Comparison of ENCODE assay signal across 8 cellular contexts in genomic region chr15:31867536-31868442, GRCh38. TPM values are rescaled to one million over a fixed set of nuclear protein-coding genes. Genes with fewer than 3 reads are reported as not detected.
DNase-seq lines count a peak whose midpoint lies in the region; TF ChIP-seq lines count a peak whose summit lies in the region.

No MANE protein-coding gene starts in this region.

- H3K9me3 Mint-ChIP-seq in progenitor cell of endocrine pancreas (ENCODE audit: low read depth), result peaks cover 6% of the 10 kb centered on the region

- H3K36me3 Mint-ChIP-seq in progenitor cell of endocrine pancreas (ENCODE audit: insufficient read depth), result no peaks in the 10 kb centered on the region

- DNase-seq in DMS153 treated with DMSO at 0.1 percent for 48 hours (lab: John Stamatoyannopoulos, UW; ENCODE audit: unreplicated experiment), result peak; percentile 2
- DNase-seq in KBM-7, result peak; percentile 51
- DNase-seq in RPMI8226, result peak; percentile 45
- DNase-seq in activated gamma-delta T cell treated with anti-CD3 and anti-CD28 coated beads, Interleukin-2, amount 50 U/mL, for 16 hours (ENCODE audit: low read depth), result peak; percentile 38
- DNase-seq in glomerular visceral epithelial cell (ENCODE audit: extremely low spot score), result peak; percentile 40
- DNase-seq in progenitor cell of endocrine pancreas (ENCODE audit: low spot score, unreplicated experiment), result peak; percentile 55
- no peak for DNase-seq in amniotic stem cell (lab: John Stamatoyannopoulos, UW)
- DNase-seq in middle frontal gyrus (ENCODE audit: extremely low spot score, low spot score), result no peak

- H3K27ac Mint-ChIP-seq in progenitor cell of endocrine pancreas, result no peak overlapping the region

- peaks cover 14% of the 10 kb centered on the region for H3K27me3 Mint-ChIP-seq in progenitor cell of endocrine pancreas

- H3K4me3 Mint-ChIP-seq in progenitor cell of endocrine pancreas (ENCODE audit: low read depth), result peak overlapping the region; percentile 54

- peaks cover 8% of the 10 kb centered on the region for H3K4me1 Mint-ChIP-seq in progenitor cell of endocrine pancreas (ENCODE audit: low read depth)

- in situ Hi-C loops in KBM-7 (cut with MboI; ENCODE audit: low pct_unique_long_range_greater_than_20kb, low sequenced_read_pairs), result no loop called here

- peak; percentile 97 for TF ChIP-seq CTCF in progenitor cell of endocrine pancreas (IDR thresholded peaks at IDR 0.05; ENCODE audit: unreplicated experiment)

RNA-seq across cellular contexts. Expression of gene OTUD7A, which starts 2.7 kb away (rescaled TPM):
- total RNA-seq in progenitor cell of endocrine pancreas, result 5.2 and 6.2 TPM in 2 replicates

Comparison
In these comparisons a context has a peak if more than half of its experiments do, and no peak if none do; other contexts are left out.
1. DNase-seq: peak in DMS153 treated with DMSO at 0.1 percent for 48 hours (single experiment), KBM-7 (single experiment), RPMI8226 (single experiment), activated gamma-delta T cell treated with anti-CD3 and anti-CD28 coated beads, Interleukin-2, amount 50 U/mL, for 16 hours (single experiment), glomerular visceral epithelial cell (single experiment) and progenitor cell of endocrine pancreas (single experiment); none in amniotic stem cell (single experiment) and middle frontal gyrus (single experiment).